ENCODE assay signal across 23 cellular contexts in genomic region chr9:23011669-23012068, GRCh38.
"Had no signal": no experiment of that assay in that cellular context is flagged by ENCODE, and none has a peak within 500 bp of the region (broad histone marks: within the 10 kb centered on the region; RNA-seq: fewer than 3 reads in every experiment).

No MANE protein-coding gene starts in this region.

- H3K4me1 ChIP-seq: ascending aorta, left lung, sigmoid colon, spleen, upper lobe of left lung had no signal

- DNase-seq: activated CD4-positive, alpha-beta T cell treated with anti-CD3 and anti-CD28 coated beads, Interleukin-2, amount 50 U/mL, for 1 hour; activated CD4-positive, CD25-positive, alpha-beta regulatory T cell treated with anti-CD3 and anti-CD28 coated beads, Interleukin-2, amount 50 U/mL, for 72 hours; activated CD8-positive, alpha-beta T cell treated with anti-CD3 and anti-CD28 coated beads, Interleukin-2, amount 10 ng/mL, durations not matched to agents 7 days and 5 days; activated gamma-delta T cell treated with Interleukin-2 at 50 U/mL for 16 hours; activated T-cell treated with anti-CD3 and anti-CD28 coated beads, Interleukin-2, amount 50 U/mL, for 1 hour; cerebellar nuclear complex; endodermal cell; foreskin fibroblast; left lung; natural killer cell; retina; sigmoid colon; spleen; stimulated activated CD4-positive, alpha-beta T cell treated with anti-CD3 and anti-CD28 coated beads, Interleukin-4, amount 100 ng/mL, for 1 hour; stimulated activated naive CD4-positive, alpha-beta T cell; T-helper 1 cell; upper lobe of left lung; WERI-Rb-1 had no signal

- H3K36me3 ChIP-seq: ascending aorta, left lung, sigmoid colon, spleen, thoracic aorta, upper lobe of left lung, WERI-Rb-1 had no signal

- ATAC-seq: activated CD8-positive, alpha-beta T cell treated with anti-CD3 and anti-CD28 coated beads, Interleukin-2, amount 10 ng/mL, durations not matched to agents 7 days and 5 days; left lung; natural killer cell had no signal

- H3K9me3 ChIP-seq: sigmoid colon, thoracic aorta, upper lobe of left lung had no signal

- H3K4me3 ChIP-seq: ascending aorta, coronary artery, left lung, lung, sigmoid colon, spleen, thoracic aorta, upper lobe of left lung had no signal

- H3K27ac ChIP-seq: ascending aorta, coronary artery, epithelial cell of prostate, left lung, sigmoid colon, spleen, thoracic aorta, upper lobe of left lung, WERI-Rb-1 had no signal

- H3K27me3 ChIP-seq: ascending aorta, left lung, sigmoid colon, spleen, upper lobe of left lung had no signal
